ENCODE assay signal across 9 cellular contexts in genomic region chr19:49637865-49638350, GRCh38. TPM values are rescaled to one million over a fixed set of nuclear protein-coding genes. Genes with fewer than 3 reads are reported as not detected.
DNase-seq lines count a peak whose midpoint lies in the region; ATAC-seq, FAIRE-seq and TF ChIP-seq lines count a peak whose summit lies in the region.
"Had no signal": no experiment of that assay in that cellular context is flagged by ENCODE, and none has a peak within 500 bp of the region (broad histone marks: within the 10 kb centered on the region; RNA-seq: fewer than 3 reads in every experiment).

No MANE protein-coding gene starts in this region.

- peak overlapping the region; percentile 97 for H3K4me2 ChIP-seq in BLaER1
- H3K4me2 ChIP-seq in K562 (ENCODE audit: insufficient read depth, low read length): peak overlapping the region; percentile 48

- H3K27ac Mint-ChIP-seq in stimulated activated memory B cell treated with anti-CD40 and anti-IgM and Interleukin-4, amounts not matched to agents 10 μg/mL and 1 μg/mL and 100 μg/mL, for 72 hours: peak overlapping the region; percentile 93

- TF ChIP-seq RAD21 in K562 (CRISPR knock-in tag; conservative IDR thresholded peaks at IDR 0.05 in 1 of 2, IDR thresholded peaks at IDR 0.05 in 1 of 2): no peak

- no peak for TF ChIP-seq POLR2A in K562 (conservative IDR thresholded peaks at IDR 0.05)

- no peak overlapping the region for H3K4me3 Mint-ChIP-seq in stimulated activated memory B cell treated with anti-CD40 and anti-IgM and Interleukin-4, amounts not matched to agents 10 μg/mL and 1 μg/mL and 100 μg/mL, for 72 hours

- H3K27me3 Mint-ChIP-seq in stimulated activated memory B cell treated with anti-CD40 and anti-IgM and Interleukin-4, amounts not matched to agents 10 μg/mL and 1 μg/mL and 100 μg/mL, for 72 hours: no peaks in the 10 kb centered on the region

- H3K4me1 ChIP-seq in BLaER1: peaks cover 59% of the 10 kb centered on the region
- H3K4me1 ChIP-seq in HUES6 (ENCODE audit: control insufficient read depth, insufficient read depth, low read length): peaks cover 25% of the 10 kb centered on the region
- H3K4me1 ChIP-seq in K562 (replicated peaks in 1 of 2; ENCODE audit: control insufficient read depth in 2 of 2, insufficient read depth in 2 of 2, low read length in 2 of 2): peaks cover 12 to 51% of the 10 kb centered on the region in 2 experiments

- H3K9me1 ChIP-seq in K562 (ENCODE audit: control insufficient read depth, insufficient read depth, low read length): no peaks in the 10 kb centered on the region

- intact Hi-C loops in K562 (cut with micrococcal nuclease): no loop called here

- ATAC-seq in K562: no peak
- ATAC-seq in stimulated activated memory B cell treated with anti-CD40 and anti-IgM and Interleukin-4, amounts not matched to agents 10 μg/mL and 1 μg/mL and 100 μg/mL, for 72 hours: no peak
- no peak for ATAC-seq in GM19328 (IDR thresholded peaks at IDR 0.05; ENCODE audit: unreplicated experiment)

- no peaks in the 10 kb centered on the region for H3K9me3 ChIP-seq in BLaER1
- no peaks in the 10 kb centered on the region for H3K9me3 ChIP-seq in HUES6 (ENCODE audit: control insufficient read depth, insufficient read depth, low read depth, low read length)
- H3K9me3 ChIP-seq in K562 (replicated peaks; ENCODE audit: control insufficient read depth, insufficient read depth, low read depth, low read length): no peaks in the 10 kb centered on the region

- no peak for TF ChIP-seq CTCF in K562 (IDR thresholded peaks at IDR 0.05 in 2 of 3, conservative IDR thresholded peaks at IDR 0.05 in 1 of 3; ENCODE audit: insufficient read depth in 2 of 3, low read depth in 1 of 3, low read length in 3 of 3)

- no peaks in the 10 kb centered on the region for H3K36me3 Mint-ChIP-seq in stimulated activated memory B cell treated with anti-CD40 and anti-IgM and Interleukin-4, amounts not matched to agents 10 μg/mL and 1 μg/mL and 100 μg/mL, for 72 hours
- H3K36me3 Mint-ChIP-seq: IgD-negative memory B cell had no signal

- POLR2A ChIA-PET in K562 (lab: Yijun Ruan, JAX): interaction anchor here (0.8 to 1.8 kb wide), 2 partner anchors 32 to 38 kb away, joined by 3 to 4 read pairs; no protein-coding TSS in a partner anchor

- peaks cover 18% of the 10 kb centered on the region for H3K79me2 ChIP-seq in K562 (ENCODE audit: control insufficient read depth, insufficient read depth, low read length)

- H3K27ac ChIP-seq in BLaER1 (peak overlapping the region; percentile 22), HUES6 (ENCODE audit: low read depth, low read length) (no peak overlapping the region), K562 (ENCODE audit: extremely low read depth, low read depth, low read length) (no peak overlapping the region; the same call in 2 of the 3 replicates)

- H3K27me3 ChIP-seq in BLaER1 (no peaks in the 10 kb centered on the region), HUES6 (ENCODE audit: control insufficient read depth, insufficient read depth, low read length) (peaks cover 3% of the 10 kb centered on the region; the same call in 1 of the 2 replicates), K562 (ENCODE audit: control insufficient read depth in 2 of 2, insufficient read depth in 2 of 2, low read length in 2 of 2) (no peaks in the 10 kb centered on the region)

- H3K9me3 Mint-ChIP-seq in stimulated activated memory B cell treated with anti-CD40 and anti-IgM and Interleukin-4, amounts not matched to agents 10 μg/mL and 1 μg/mL and 100 μg/mL, for 72 hours: no peaks in the 10 kb centered on the region
- H3K9me3 Mint-ChIP-seq: IgD-negative memory B cell had no signal

- peak overlapping the region; percentile 60 for H3K9ac ChIP-seq in BLaER1
- peak overlapping the region; percentile 54 for H3K9ac ChIP-seq in HUES6 (ENCODE audit: low read length)
- H3K9ac ChIP-seq in K562 (ENCODE audit: insufficient read depth in 1 of 2, low read depth in 2 of 2, low read length in 2 of 2): peak overlapping the region in 1 of 2 experiments; percentile 75; a peak in 1 of 4 replicates

- 6% methylated on average over 3 of the region's 12 CpGs for WGBS in K562 (ENCODE audit: insufficient coverage, low coverage, missing lambda C conversion rate)

- H4K20me1 ChIP-seq in BLaER1: no peaks in the 10 kb centered on the region
- no peaks in the 10 kb centered on the region for H4K20me1 ChIP-seq in K562 (replicated peaks; ENCODE audit: control insufficient read depth, insufficient read depth, low read length)

- TF ChIP-seq EP300 in K562 (IDR thresholded peaks at IDR 0.05; ENCODE audit: low read length): no peak

- H3K4me3 ChIP-seq in BLaER1 (peak overlapping the region; percentile 36; the same call in 1 of the 2 replicates), HUES6 (ENCODE audit: low read depth, low read length) (peak overlapping the region; percentile 66), K562 (peak overlapping the region; percentile 18; the same call in 1 of the 2 replicates)

- H2AFZ ChIP-seq in K562 (ENCODE audit: low read depth, low read length): peak overlapping the region; percentile 19; the same call in 1 of the 2 replicates

- H3K4me1 Mint-ChIP-seq in stimulated activated memory B cell treated with anti-CD40 and anti-IgM and Interleukin-4, amounts not matched to agents 10 μg/mL and 1 μg/mL and 100 μg/mL, for 72 hours: peaks cover 49% of the 10 kb centered on the region

- no peaks in the 10 kb centered on the region for H3K36me3 ChIP-seq in BLaER1
- no peaks in the 10 kb centered on the region for H3K36me3 ChIP-seq in HUES6 (ENCODE audit: control insufficient read depth, insufficient read depth, low read length)
- no peaks in the 10 kb centered on the region for H3K36me3 ChIP-seq in K562 (ENCODE audit: control insufficient read depth, insufficient read depth, low read length)

- in situ Hi-C loops in K562 (cut with MboI): no loop called here

- FAIRE-seq in K562 (lab: Jason Lieb, UNC): peak; percentile 69

- BruUV-seq in K562 (replicated peaks; lab: Mats Ljungman, UMichigan): no TSS peak

- CTCF ChIA-PET in K562 (lab: Yijun Ruan, JAX; ENCODE audit: low intra/inter-chr PET ratio): no interaction called here

- DNase-seq in K562 (ENCODE audit: extremely low read depth in 1 of 4, low spot score in 3 of 4) (peak; percentile 51 to 77 (median 73)), iPS-NIHi11 (ENCODE audit: low spot score) (peak; percentile 65), cerebellar nuclear complex (lab: John Stamatoyannopoulos, UW) (no peak), putamen (ENCODE audit: low spot score) (no peak)

RNA-seq across cellular contexts. Expression of gene RRAS, which starts 2.0 kb away (rescaled TPM):
- total RNA-seq in K562 (2011; cell fraction: chromatin; rRNA removed; ENCODE audit: low replicate concordance): 2.5 and 10.0 TPM in 2 replicates
- 9.5 and 11.2 TPM in 2 replicates for total RNA-seq in K562 (2011; cell fraction: nucleolus; rRNA removed)
- total RNA-seq in K562 (2011; cell fraction: nucleoplasm; rRNA removed): 8.0 and 8.3 TPM in 2 replicates
- total RNA-seq in K562 (2014; rRNA removed): 8.2 and 10.4 TPM in 2 replicates
- 1.5 and 1.7 TPM in 2 replicates for total RNA-seq in K562 (2014; rRNA removed; fragmentation: Illumina TruSeq; extraction: Trizol)
- total RNA-seq in K562 (2015; rRNA removed; fragmentation: Illumina TruSeq; extraction: Trizol): 3.1 and 3.7 TPM in 2 replicates
- 8.3 and 9.3 TPM in 2 replicates for total RNA-seq in K562 (2021)
- polyA plus RNA-seq in K562 (2011; rRNA removed): 15.4 and 16.4 TPM in 2 replicates
- polyA plus RNA-seq in K562 (2011; cell fraction: cytosol; rRNA removed): 26.0 and 54.3 TPM in 2 replicates
- 19.7 and 39.0 TPM in 2 replicates for polyA plus RNA-seq in K562 (2011; cell fraction: nucleus; rRNA removed)
- 14.8 and 16.2 TPM in 2 replicates for polyA plus RNA-seq in K562 (2012)
- 8.5 and 13.9 TPM in 2 replicates for polyA plus RNA-seq in K562 (2014; fragmentation: Illumina TruSeq; extraction: Trizol)
- polyA plus RNA-seq in K562 (2014; fragmentation: Nextera tagmentation; extraction: Ambion mirVana): 1 to 10 TPM in 1 of 2 experiments, under 1 TPM in 1; 0.70 to 1.3 TPM
- 17.3 and 18.3 TPM in 2 replicates for polyA plus RNA-seq in K562 (2014; rRNA removed)
- 1.2 and 2.7 TPM in 2 replicates for polyA minus RNA-seq in K562 (2011; rRNA and poly(A)+ RNA removed)
- polyA minus RNA-seq in K562 (2011; cell fraction: cytosol; rRNA and poly(A)+ RNA removed): 5.5 and 8.4 TPM in 2 replicates
- 2.0 TPM in 2 replicates for polyA minus RNA-seq in K562 (2011; cell fraction: nucleus; rRNA and poly(A)+ RNA removed)

RNA-seq across cellular contexts. Expression of gene SCAF1, which starts 4.1 kb away (rescaled TPM):
- total RNA-seq in K562 (2011; cell fraction: chromatin; rRNA removed; ENCODE audit: low replicate concordance): 11.3 and 31.0 TPM in 2 replicates
- total RNA-seq in K562 (2011; cell fraction: nucleolus; rRNA removed): 16.8 and 21.8 TPM in 2 replicates
- 10.6 and 16.9 TPM in 2 replicates for total RNA-seq in K562 (2011; cell fraction: nucleoplasm; rRNA removed)
- total RNA-seq in K562 (2014; rRNA removed) (12.9 and 18.0 TPM in 2 replicates), K562 (2014; rRNA removed; fragmentation: Illumina TruSeq; extraction: Trizol) (2.5 and 2.8 TPM in 2 replicates), K562 (2015; rRNA removed; fragmentation: Illumina TruSeq; extraction: Trizol) (4.9 and 6.0 TPM in 2 replicates), K562 (2021) (75.5 and 79.0 TPM in 2 replicates)
- polyA plus RNA-seq in K562 (2011; rRNA removed) (3.7 and 4.3 TPM in 2 replicates), K562 (2014; fragmentation: Illumina TruSeq; extraction: Trizol) (9.7 and 22.5 TPM in 2 replicates), K562 (2014; fragmentation: Nextera tagmentation; extraction: Ambion mirVana) (under 1 TPM; 0.20 to 0.25 TPM), K562 (2014; rRNA removed) (11.4 and 14.6 TPM in 2 replicates)
- polyA plus RNA-seq in K562 (2011; cell fraction: cytosol; rRNA removed): 5.1 and 6.3 TPM in 2 replicates
- 21.1 and 37.2 TPM in 2 replicates for polyA plus RNA-seq in K562 (2011; cell fraction: nucleus; rRNA removed)
- 36.5 and 39.5 TPM in 2 replicates for polyA plus RNA-seq in K562 (2012)
- polyA minus RNA-seq in K562 (2011; rRNA and poly(A)+ RNA removed): 1.1 and 1.9 TPM in 2 replicates
- polyA minus RNA-seq in K562 (2011; cell fraction: cytosol; rRNA and poly(A)+ RNA removed): 7.8 and 12.0 TPM in 2 replicates
- polyA minus RNA-seq in K562 (2011; cell fraction: nucleus; rRNA and poly(A)+ RNA removed): 4.8 and 5.6 TPM in 2 replicates

RNA-seq across cellular contexts. Expression of gene IRF3, which starts 27.7 kb away (rescaled TPM):
- total RNA-seq in K562 (2011; cell fraction: chromatin; rRNA removed; ENCODE audit: low replicate concordance): 63.4 and 152 TPM in 2 replicates
- 90.7 and 93.9 TPM in 2 replicates for total RNA-seq in K562 (2011; cell fraction: nucleolus; rRNA removed)
- total RNA-seq in K562 (2011; cell fraction: nucleoplasm; rRNA removed): 78.8 and 106 TPM in 2 replicates
- total RNA-seq in K562 (2014; rRNA removed): 113 and 160 TPM in 2 replicates
- 28.5 and 40.9 TPM in 2 replicates for total RNA-seq in K562 (2014; rRNA removed; fragmentation: Illumina TruSeq; extraction: Trizol)
- 64.0 and 65.4 TPM in 2 replicates for total RNA-seq in K562 (2015; rRNA removed; fragmentation: Illumina TruSeq; extraction: Trizol)
- 125 and 132 TPM in 2 replicates for total RNA-seq in K562 (2021)
- 54.5 and 66.4 TPM in 2 replicates for polyA plus RNA-seq in K562 (2011; rRNA removed)
- 56.8 and 134 TPM in 2 replicates for polyA plus RNA-seq in K562 (2011; cell fraction: cytosol; rRNA removed)
- polyA plus RNA-seq in K562 (2011; cell fraction: nucleus; rRNA removed): 106 and 215 TPM in 2 replicates
- 119 and 139 TPM in 2 replicates for polyA plus RNA-seq in K562 (2012)
- polyA plus RNA-seq in K562 (2014; fragmentation: Illumina TruSeq; extraction: Trizol): 118 and 119 TPM in 2 replicates
- polyA plus RNA-seq in K562 (2014; fragmentation: Nextera tagmentation; extraction: Ambion mirVana): 10 to 100 TPM in 1 of 2 experiments, 1 to 10 TPM in 1; 7.5 to 11.6 TPM
- polyA plus RNA-seq in K562 (2014; rRNA removed): 118 and 145 TPM in 2 replicates
- polyA minus RNA-seq in K562 (2011; rRNA and poly(A)+ RNA removed): 11.1 and 16.9 TPM in 2 replicates
- 36.4 and 44.4 TPM in 2 replicates for polyA minus RNA-seq in K562 (2011; cell fraction: cytosol; rRNA and poly(A)+ RNA removed)
- polyA minus RNA-seq in K562 (2011; cell fraction: nucleus; rRNA and poly(A)+ RNA removed): 13.9 and 17.5 TPM in 2 replicates

RNA-seq across cellular contexts. Expression of gene BCL2L12, which starts 27.8 kb away (rescaled TPM):
- 31.5 and 83.3 TPM in 2 replicates for total RNA-seq in K562 (2011; cell fraction: chromatin; rRNA removed; ENCODE audit: low replicate concordance)
- 79.4 and 85.7 TPM in 2 replicates for total RNA-seq in K562 (2011; cell fraction: nucleolus; rRNA removed)
- 47.0 and 50.7 TPM in 2 replicates for total RNA-seq in K562 (2011; cell fraction: nucleoplasm; rRNA removed)
- total RNA-seq in K562 (2014; rRNA removed): 128 and 169 TPM in 2 replicates
- total RNA-seq in K562 (2014; rRNA removed; fragmentation: Illumina TruSeq; extraction: Trizol): 17.0 and 18.8 TPM in 2 replicates
- 26.5 and 29.4 TPM in 2 replicates for total RNA-seq in K562 (2015; rRNA removed; fragmentation: Illumina TruSeq; extraction: Trizol)
- 183 and 185 TPM in 2 replicates for total RNA-seq in K562 (2021)
- polyA plus RNA-seq in K562 (2011; rRNA removed): 81.2 and 95.3 TPM in 2 replicates
- polyA plus RNA-seq in K562 (2011; cell fraction: cytosol; rRNA removed): 132 and 350 TPM in 2 replicates
- 132 and 212 TPM in 2 replicates for polyA plus RNA-seq in K562 (2011; cell fraction: nucleus; rRNA removed)
- 164 and 177 TPM in 2 replicates for polyA plus RNA-seq in K562 (2012)
- polyA plus RNA-seq in K562 (2014; fragmentation: Illumina TruSeq; extraction: Trizol): 85.6 and 184 TPM in 2 replicates
- polyA plus RNA-seq in K562 (2014; fragmentation: Nextera tagmentation; extraction: Ambion mirVana): 1 to 10 TPM; 7.4 to 7.5 TPM
- polyA plus RNA-seq in K562 (2014; rRNA removed): 263 and 282 TPM in 2 replicates
- polyA minus RNA-seq in K562 (2011; rRNA and poly(A)+ RNA removed): 8.8 and 10.7 TPM in 2 replicates
- 29.2 and 36.0 TPM in 2 replicates for polyA minus RNA-seq in K562 (2011; cell fraction: cytosol; rRNA and poly(A)+ RNA removed)
- polyA minus RNA-seq in K562 (2011; cell fraction: nucleus; rRNA and poly(A)+ RNA removed): 22.6 and 24.0 TPM in 2 replicates

RNA-seq across cellular contexts. Expression of gene PRMT1, which starts 39.2 kb away (rescaled TPM):
- total RNA-seq in K562 (2011; cell fraction: chromatin; rRNA removed; ENCODE audit: low replicate concordance): 329 and 693 TPM in 2 replicates
- total RNA-seq in K562 (2011; cell fraction: nucleolus; rRNA removed): 420 and 469 TPM in 2 replicates
- 336 and 338 TPM in 2 replicates for total RNA-seq in K562 (2011; cell fraction: nucleoplasm; rRNA removed)
- total RNA-seq in K562 (2014; rRNA removed) (371 and 483 TPM in 2 replicates), K562 (2014; rRNA removed; fragmentation: Illumina TruSeq; extraction: Trizol) (132 and 169 TPM in 2 replicates), K562 (2015; rRNA removed; fragmentation: Illumina TruSeq; extraction: Trizol) (326 and 337 TPM in 2 replicates), K562 (2021) (324 and 326 TPM in 2 replicates)
- polyA plus RNA-seq in K562 (2011; rRNA removed) (407 and 436 TPM in 2 replicates), K562 (2014; fragmentation: Illumina TruSeq; extraction: Trizol) (446 and 465 TPM in 2 replicates), K562 (2014; fragmentation: Nextera tagmentation; extraction: Ambion mirVana) (10 to 100 TPM; 13.3 to 74.0 TPM), K562 (2014; rRNA removed) (464 and 510 TPM in 2 replicates)
- 562 and 863 TPM in 2 replicates for polyA plus RNA-seq in K562 (2011; cell fraction: cytosol; rRNA removed)
- 575 and 667 TPM in 2 replicates for polyA plus RNA-seq in K562 (2011; cell fraction: nucleus; rRNA removed)
- 194 and 423 TPM in 2 replicates for polyA plus RNA-seq in K562 (2012)
- polyA minus RNA-seq in K562 (2011; rRNA and poly(A)+ RNA removed): 337 and 429 TPM in 2 replicates
- 187 and 188 TPM in 2 replicates for polyA minus RNA-seq in K562 (2011; cell fraction: cytosol; rRNA and poly(A)+ RNA removed)
- 171 and 244 TPM in 2 replicates for polyA minus RNA-seq in K562 (2011; cell fraction: nucleus; rRNA and poly(A)+ RNA removed)

Comparison
In these comparisons a context has a peak if more than half of its experiments do, and no peak if none do; other contexts are left out.
1. DNase-seq: peak in K562 (4 of 4) and iPS-NIHi11 (single experiment); none in cerebellar nuclear complex (0 of 2) and putamen (single experiment).
2. Peak in every context shown above with its lines, with median percentiles within 50 percentile points of each other: H3K4me3 ChIP-seq.